2 cellular contexts compared by ENCODE assay signal in the genomic region with DNA sequence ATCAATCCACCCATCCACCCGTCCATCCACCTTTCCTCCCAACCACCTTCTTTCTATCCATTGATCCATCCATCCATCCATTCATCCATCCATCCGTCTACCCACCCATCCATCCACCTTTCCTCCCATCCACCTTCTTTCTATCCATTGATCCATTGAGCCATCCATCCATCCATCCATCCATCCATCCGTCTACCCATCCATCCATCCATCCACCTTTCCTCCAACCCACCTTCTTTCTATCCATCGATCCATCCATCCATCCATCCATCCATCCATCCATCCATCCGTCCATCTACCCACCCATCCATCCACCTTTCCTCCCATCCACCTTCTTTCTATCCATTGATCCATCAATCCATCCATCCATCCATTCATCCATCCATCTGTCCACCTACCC.
TF ChIP-seq lines count a peak whose summit lies in the region.

No MANE protein-coding gene starts in this region.

TF ChIP-seq in HEK293, 187 proteins besides CTCF, POLR2A, EP300 and RAD21 (continued from another document):
- TF ChIP-seq, protein P1, sequence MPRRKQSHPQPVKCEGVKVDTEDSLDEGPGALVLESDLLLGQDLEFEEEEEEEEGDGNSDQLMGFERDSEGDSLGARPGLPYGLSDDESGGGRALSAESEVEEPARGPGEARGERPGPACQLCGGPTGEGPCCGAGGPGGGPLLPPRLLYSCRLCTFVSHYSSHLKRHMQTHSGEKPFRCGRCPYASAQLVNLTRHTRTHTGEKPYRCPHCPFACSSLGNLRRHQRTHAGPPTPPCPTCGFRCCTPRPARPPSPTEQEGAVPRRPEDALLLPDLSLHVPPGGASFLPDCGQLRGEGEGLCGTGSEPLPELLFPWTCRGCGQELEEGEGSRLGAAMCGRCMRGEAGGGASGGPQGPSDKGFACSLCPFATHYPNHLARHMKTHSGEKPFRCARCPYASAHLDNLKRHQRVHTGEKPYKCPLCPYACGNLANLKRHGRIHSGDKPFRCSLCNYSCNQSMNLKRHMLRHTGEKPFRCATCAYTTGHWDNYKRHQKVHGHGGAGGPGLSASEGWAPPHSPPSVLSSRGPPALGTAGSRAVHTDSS (tag by site-specific recombination; IDR thresholded peaks at IDR 0.05), result no peak
- TF ChIP-seq SP3 (tag by site-specific recombination; IDR thresholded peaks at IDR 0.05) (no peak), ZBTB17 (tag by site-specific recombination; IDR thresholded peaks at IDR 0.05) (peak; percentile 58), ZNF571 (tag by site-specific recombination; IDR thresholded peaks at IDR 0.05) (no peak), ZNF366 (tag by site-specific recombination; conservative IDR thresholded peaks at IDR 0.05) (peak; percentile 96)

TF ChIP-seq in H1, 55 proteins besides CTCF, POLR2A, EP300 and RAD21 (continued from another document):
- TF ChIP-seq FOSL1 (IDR thresholded peaks at IDR 0.05; ENCODE audit: insufficient read depth, low read depth, low read length) (no peak), TBP (IDR thresholded peaks at IDR 0.05; ENCODE audit: low read depth, low read length) (no peak), TEAD4 (IDR thresholded peaks at IDR 0.05; ENCODE audit: low read depth, low read length) (no peak), CBX8 (IDR thresholded peaks at IDR 0.05; ENCODE audit: borderline replicate concordance, low read depth, low read length) (no peak), GABPA (IDR thresholded peaks at IDR 0.05; ENCODE audit: borderline replicate concordance, insufficient read depth, low read length) (no peak), SIRT6 (IDR thresholded peaks at IDR 0.05; ENCODE audit: low read length) (no peak)
